ENCODE assay signal across 8 cellular contexts in the genomic region with DNA sequence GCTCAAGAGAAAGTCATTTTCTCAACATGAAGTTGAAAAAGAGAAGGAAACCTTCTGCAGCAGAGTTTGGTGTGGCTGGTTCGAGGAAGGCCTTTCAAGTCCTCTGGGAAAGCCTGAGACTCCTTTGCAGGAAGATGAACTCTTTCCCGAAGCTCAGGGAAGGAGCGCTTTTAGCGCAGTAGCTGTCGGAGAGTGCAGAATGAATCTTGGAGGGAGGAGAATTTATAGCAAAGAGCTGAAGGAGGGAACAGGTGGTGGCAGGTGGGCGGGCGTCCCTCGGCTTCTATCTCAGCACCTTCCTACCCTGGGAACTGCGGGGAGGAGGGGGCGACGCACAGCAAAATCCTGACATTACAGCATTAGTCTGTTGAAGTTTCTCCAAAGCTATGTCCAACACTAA. TPM values are rescaled to one million over a fixed set of nuclear protein-coding genes. Genes with fewer than 3 reads are reported as not detected.
DNase-seq lines count a peak whose midpoint lies in the region; ATAC-seq and TF ChIP-seq lines count a peak whose summit lies in the region.

A gene (minus strand): TSS at position 198 of the 400 bp plus-strand sequence. CDS start 436 bp downstream, outside the sequence.

- no peak within 1 kb of the TSS for H2AK5ac ChIP-seq in mesendoderm (ENCODE audit: low read length)

- 44 to 64% (median 52%) methylated on average over 11 of the region's 11 CpGs for WGBS in heart left ventricle, 4 donors
- no CpG with 5 or more reads among the region's 11 CpGs for WGBS in mesendoderm (ENCODE audit: extremely low coverage, insufficient coverage, low lambda C conversion rate)

- H3K36me3 ChIP-seq in heart left ventricle (no peaks in the 10 kb centered on the region), breast epithelium (no peaks in the 10 kb centered on the region), mesendoderm (ENCODE audit: control insufficient read depth, insufficient read depth, low read length) (no peaks in the 10 kb centered on the region), upper lobe of right lung (no peaks in the 10 kb centered on the region)

- peak within 1 kb of the TSS; percentile 25 to 77 (median 66) for H3K4me3 ChIP-seq in heart left ventricle
- H3K4me3 ChIP-seq in breast epithelium: peak within 1 kb of the TSS; percentile 45 to 79 (median 61)
- H3K4me3 ChIP-seq in mesendoderm (ENCODE audit: low read length): peak within 1 kb of the TSS; percentile 50
- H3K4me3 ChIP-seq in upper lobe of right lung: peak within 1 kb of the TSS; percentile 66

- H3K27ac ChIP-seq in heart left ventricle: peak within 1 kb of the TSS in 11 of 12 donors; percentile 17 to 83 (median 65)
- peak within 1 kb of the TSS; percentile 57 to 79 for H3K27ac ChIP-seq in breast epithelium
- H3K27ac ChIP-seq in mesendoderm (ENCODE audit: low read depth, low read length): no peak within 1 kb of the TSS
- peak within 1 kb of the TSS; percentile 30 for H3K27ac ChIP-seq in upper lobe of right lung

- no peak within 1 kb of the TSS for H4K5ac ChIP-seq in mesendoderm (ENCODE audit: low read length)

- no peak for TF ChIP-seq POLR2A in heart left ventricle (IDR thresholded peaks at IDR 0.05)
- TF ChIP-seq POLR2A in breast epithelium (IDR thresholded peaks at IDR 0.05): no peak

- peak within 1 kb of the TSS; percentile 94 for H3K56ac ChIP-seq in mesendoderm (ENCODE audit: low read length)

- no peak within 1 kb of the TSS for H3K23ac ChIP-seq in mesendoderm (ENCODE audit: low read length)

- DNase-seq in heart left ventricle (no peak), Right ventricle myocardium superior (no peak), breast epithelium (ENCODE audit: low spot score in 2 of 2) (no peak), mesendoderm (peak; percentile 53), upper lobe of right lung (no peak), DMS79 treated with DMSO at 0.1 percent for 48 hours (lab: John Stamatoyannopoulos, UW) (no peak), KG1 (lab: John Stamatoyannopoulos, UW) (no peak)

- peak within 1 kb of the TSS; percentile 8 for H3K18ac ChIP-seq in mesendoderm (ENCODE audit: low read length)

- no peak within 1 kb of the TSS for H2BK5ac ChIP-seq in mesendoderm (ENCODE audit: low read length)

- no peak within 1 kb of the TSS for H4K8ac ChIP-seq in mesendoderm (ENCODE audit: low read depth, low read length)

- H3K9me3 ChIP-seq in heart left ventricle (no peaks in the 10 kb centered on the region), breast epithelium (no peaks in the 10 kb centered on the region), upper lobe of right lung (no peaks in the 10 kb centered on the region)

- no peaks in the 10 kb centered on the region for H3K79me1 ChIP-seq in mesendoderm (ENCODE audit: low read length)

- H3K4ac ChIP-seq in mesendoderm (ENCODE audit: low read depth, low read length): no peak within 1 kb of the TSS

- H2BK15ac ChIP-seq in mesendoderm (replicated peaks; ENCODE audit: low read depth): no peak within 1 kb of the TSS

- H3K4me1 ChIP-seq in heart left ventricle: peaks cover 0 to 13% (median 7%) of the 10 kb centered on the region in 12 donors
- no peaks in the 10 kb centered on the region for H3K4me1 ChIP-seq in breast epithelium
- H3K4me1 ChIP-seq in mesendoderm (ENCODE audit: control insufficient read depth, low read depth, low read length): no peaks in the 10 kb centered on the region
- peaks cover 13% of the 10 kb centered on the region for H3K4me1 ChIP-seq in upper lobe of right lung

- intact Hi-C loops in heart left ventricle (cut with DNase I): loop anchor here in 2 of 10 donors (5.0 kb wide), 2 partner anchors 65 to 70 kb away; no protein-coding TSS in a partner anchor
- intact Hi-C loops in Right ventricle myocardium superior (cut with DNase I): no loop called here
- intact Hi-C loops in breast epithelium (cut with DNase I; ENCODE audit: low total_unique reads): no loop called here
- intact Hi-C loops in upper lobe of right lung (cut with DNase I): no loop called here

- peak within 1 kb of the TSS; percentile 78 for H3K9ac ChIP-seq in mesendoderm (ENCODE audit: low read length)

- ATAC-seq in heart left ventricle (no peak), Right ventricle myocardium superior (ENCODE audit: poor library complexity) (no peak), upper lobe of right lung (no peak), HG03571 (IDR thresholded peaks at IDR 0.05; ENCODE audit: unreplicated experiment) (no peak)

- H2BK120ac ChIP-seq in mesendoderm (ENCODE audit: low read depth, low read length): no peak within 1 kb of the TSS

- H3K4me2 ChIP-seq in mesendoderm (ENCODE audit: low read length): peak within 1 kb of the TSS; percentile 98

- no peaks in the 10 kb centered on the region for H3K79me2 ChIP-seq in mesendoderm (ENCODE audit: control insufficient read depth, insufficient read depth, low read length)

- H3K27me3 ChIP-seq in heart left ventricle: peaks cover 0 to 27% (median 0%) of the 10 kb centered on the region in 9 donors
- no peaks in the 10 kb centered on the region for H3K27me3 ChIP-seq in breast epithelium
- peaks cover 3% of the 10 kb centered on the region for H3K27me3 ChIP-seq in mesendoderm (ENCODE audit: insufficient read depth, low read length, poor library complexity)
- H3K27me3 ChIP-seq in upper lobe of right lung: peaks cover 13% of the 10 kb centered on the region

- TF ChIP-seq CTCF in heart left ventricle (IDR thresholded peaks at IDR 0.05) (no peak), breast epithelium (IDR thresholded peaks at IDR 0.05) (no peak), upper lobe of right lung (IDR thresholded peaks at IDR 0.05) (no peak)

RNA-seq across cellular contexts. Expression of the gene that starts here (rescaled TPM):
- total RNA-seq in heart left ventricle (under 1 TPM in 2 of 9 donors, not detected in 7; 0.14 to 0.23 TPM), Right ventricle myocardium superior (not detected), breast epithelium (under 1 TPM in 1 of 3 donors, not detected in 2; 0.64 TPM), upper lobe of right lung (not detected)
- polyA plus RNA-seq in heart left ventricle: not detected
- polyA plus RNA-seq in mesendoderm (2013, experiment 1 of 2): 0.14 TPM
- 0.27 TPM for polyA plus RNA-seq in mesendoderm (2013, experiment 2 of 2)
